8 cellular contexts compared by ENCODE assay signal in the genomic region with DNA sequence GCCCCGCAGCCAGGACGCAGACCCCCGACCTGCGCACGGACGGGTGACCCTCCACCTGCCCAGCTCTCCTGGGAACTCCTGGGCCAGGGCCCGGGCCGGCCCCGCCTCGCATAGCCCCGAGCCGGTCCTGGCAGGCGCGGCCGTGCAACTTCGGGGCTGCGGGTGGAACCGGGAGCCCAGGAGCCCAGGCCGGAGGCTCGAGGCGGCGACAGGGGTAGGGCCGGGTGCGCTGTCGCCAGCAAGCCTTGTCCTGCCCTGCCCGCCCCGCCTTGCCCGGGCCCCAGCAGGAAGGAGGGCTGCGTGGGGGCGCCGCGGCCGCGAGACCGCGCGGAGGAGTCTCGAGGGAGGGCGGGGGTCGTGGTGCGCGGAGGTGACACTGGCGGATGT. TPM values are rescaled to one million over a fixed set of nuclear protein-coding genes. Genes with fewer than 3 reads are reported as not detected.
DNase-seq lines count a peak whose midpoint lies in the region; ATAC-seq and TF ChIP-seq lines count a peak whose summit lies in the region.

No MANE protein-coding gene starts in this region.

- H3K9me3 Mint-ChIP-seq in central memory CD8-positive, alpha-beta T cell: no peaks in the 10 kb centered on the region
- H3K9me3 Mint-ChIP-seq in mesothelial cell of epicardium: peaks cover 16% of the 10 kb centered on the region

- TF ChIP-seq CTCF in mesothelial cell of epicardium (IDR thresholded peaks at IDR 0.05; ENCODE audit: unreplicated experiment): no peak

- peaks cover 1% of the 10 kb centered on the region for H3K36me3 Mint-ChIP-seq in central memory CD8-positive, alpha-beta T cell (ENCODE audit: insufficient read depth)
- peaks cover 26% of the 10 kb centered on the region for H3K36me3 Mint-ChIP-seq in mesothelial cell of epicardium

- peaks cover 24% of the 10 kb centered on the region for H3K4me1 Mint-ChIP-seq in central memory CD8-positive, alpha-beta T cell
- H3K4me1 Mint-ChIP-seq in mesothelial cell of epicardium: peaks cover 17% of the 10 kb centered on the region

- peak overlapping the region; percentile 70 for H3K4me3 Mint-ChIP-seq in central memory CD8-positive, alpha-beta T cell
- peak overlapping the region; percentile 74 for H3K4me3 Mint-ChIP-seq in mesothelial cell of epicardium

- ATAC-seq in GM18861 (IDR thresholded peaks at IDR 0.05; ENCODE audit: unreplicated experiment) (peak; percentile 7), HG03571 (IDR thresholded peaks at IDR 0.05; ENCODE audit: unreplicated experiment) (peak; percentile 41), HG03460 (IDR thresholded peaks at IDR 0.05; ENCODE audit: unreplicated experiment) (no peak), HG03095 (IDR thresholded peaks at IDR 0.05; ENCODE audit: unreplicated experiment) (no peak)
- ATAC-seq in central memory CD8-positive, alpha-beta T cell (replicated peaks; ENCODE audit: extremely low read depth, poor library complexity, severe bottlenecking): peak; percentile 29

- no peak overlapping the region for H3K27ac Mint-ChIP-seq in central memory CD8-positive, alpha-beta T cell (ENCODE audit: low read depth)
- no peak overlapping the region for H3K27ac Mint-ChIP-seq in mesothelial cell of epicardium

- no peaks in the 10 kb centered on the region for H3K27me3 Mint-ChIP-seq in central memory CD8-positive, alpha-beta T cell
- peaks cover 6% of the 10 kb centered on the region for H3K27me3 Mint-ChIP-seq in mesothelial cell of epicardium (ENCODE audit: low read depth)

- no peak for DNase-seq in central memory CD8-positive, alpha-beta T cell (ENCODE audit: low spot score in 2 of 2)
- DNase-seq in mesothelial cell of epicardium (ENCODE audit: low spot score in 2 of 2, unreplicated experiment in 2 of 2) (no peak), OCI-M2 (lab: John Stamatoyannopoulos, UW; ENCODE audit: unreplicated experiment) (no peak), 8988T (no peak)

RNA-seq across cellular contexts. Expression of gene LMF1, which starts 0.4 kb away (rescaled TPM):
- 33.1 to 38.1 TPM (median 37.4 TPM) in 3 replicates for total RNA-seq in mesothelial cell of epicardium

RNA-seq across cellular contexts. Expression of gene SOX8, which starts 11.2 kb away (rescaled TPM):
- 4.7 to 6.0 TPM (median 5.1 TPM) in 3 replicates for total RNA-seq in mesothelial cell of epicardium

Comparison
In these comparisons a context has a peak if more than half of its experiments do, and no peak if none do; other contexts are left out.
1. ATAC-seq: peak in GM18861 (single experiment), HG03571 (single experiment) and central memory CD8-positive, alpha-beta T cell (single experiment); none in HG03460 (single experiment) and HG03095 (single experiment).